Comparison of ENCODE assay signal across 19 cellular contexts in the genomic region with DNA sequence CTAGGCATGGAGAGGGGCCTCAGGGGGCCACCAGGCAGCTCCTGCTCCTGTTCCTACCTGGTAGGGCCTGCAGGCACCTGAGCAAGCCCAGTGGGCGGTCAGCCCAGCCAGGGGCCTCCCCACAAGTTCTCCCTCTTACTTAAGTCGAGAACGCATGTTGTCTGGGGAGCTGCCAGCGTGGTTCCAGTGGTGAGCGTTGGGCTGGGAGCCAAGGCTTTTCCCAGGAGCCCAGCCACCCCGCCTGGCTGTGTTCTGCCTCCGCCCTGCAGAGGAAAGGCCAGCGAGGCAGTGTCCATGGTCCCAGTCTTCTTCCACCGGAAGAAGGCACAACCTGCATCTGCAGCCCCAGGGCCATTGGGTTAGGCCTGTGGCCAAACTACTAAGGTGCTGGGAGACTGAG. TPM values are rescaled to one million over a fixed set of nuclear protein-coding genes. Genes with fewer than 3 reads are reported as not detected.
DNase-seq lines count a peak whose midpoint lies in the region; ATAC-seq, FAIRE-seq and TF ChIP-seq lines count a peak whose summit lies in the region.
"Had no signal": no experiment of that assay in that cellular context is flagged by ENCODE, and none has a peak within 500 bp of the region (broad histone marks: within the 10 kb centered on the region; RNA-seq: fewer than 3 reads in every experiment).

No MANE protein-coding gene starts in this region.

- H3K9me3 Mint-ChIP-seq in astrocyte (ENCODE audit: unreplicated experiment), result no peaks in the 10 kb centered on the region
- H3K9me3 Mint-ChIP-seq in activated T-helper 17 cell treated with anti-CD3 and anti-CD28 coated beads, Interleukin-2, amount 50 U/mL, for 72 hours, result no peaks in the 10 kb centered on the region
- H3K9me3 Mint-ChIP-seq: activated CD4-positive, alpha-beta T cell treated with anti-CD3 and anti-CD28 coated beads, Interleukin-2, amount 10 ng/mL, durations not matched to agents 7 days and 5 days; activated T-helper 1 cell treated with anti-CD3 and anti-CD28 coated beads, Interleukin-12 subunit alpha, Interleukin-12 subunit beta, Interleukin-2, Interleukin-4 antibody, amounts not matched to agents 30 ng/mL and 10 ng/mL and 1 ng/mL, durations not matched to agents 14 hours and 24 hours and 36 hours; endodermal cell; naive thymus-derived CD4-positive, alpha-beta T cell had no signal

- no peak overlapping the region for H3K27ac ChIP-seq in astrocyte (ENCODE audit: low read depth, low read length)
- H3K27ac ChIP-seq in transverse colon, result no peak overlapping the region
- H3K27ac ChIP-seq: 22Rv1, brain microvascular endothelial cell, RWPE1 had no signal

- no peaks in the 10 kb centered on the region for H3K4me1 Mint-ChIP-seq in astrocyte (ENCODE audit: low read depth, unreplicated experiment)
- no peaks in the 10 kb centered on the region for H3K4me1 Mint-ChIP-seq in activated T-helper 17 cell treated with anti-CD3 and anti-CD28 coated beads, Interleukin-2, amount 50 U/mL, for 72 hours
- H3K4me1 Mint-ChIP-seq: activated CD4-positive, alpha-beta T cell treated with anti-CD3 and anti-CD28 coated beads, Interleukin-2, amount 10 ng/mL, durations not matched to agents 7 days and 5 days; endodermal cell; naive thymus-derived CD4-positive, alpha-beta T cell had no signal

- TF ChIP-seq POLR2A in transverse colon (IDR thresholded peaks at IDR 0.05), result no peak

- H3K4me2 ChIP-seq in astrocyte (ENCODE audit: low read length), result no peak overlapping the region

- no peak for TF ChIP-seq EP300 in transverse colon (IDR thresholded peaks at IDR 0.05; ENCODE audit: low read depth)

- H3K4me3 ChIP-seq in astrocyte (ENCODE audit: insufficient read depth, low read depth, low read length), result no peak overlapping the region
- H3K4me3 ChIP-seq in transverse colon, result no peak overlapping the region
- H3K4me3 ChIP-seq: skin epidermis had no signal

- H3K79me2 ChIP-seq in astrocyte (ENCODE audit: insufficient read depth, low read length), result no peaks in the 10 kb centered on the region

- in situ Hi-C loops in transverse colon (cut with MboI; ENCODE audit: low pct_ligation_motif_present in 1 of 4, low pct_unique_long_range_greater_than_20kb in 1 of 4, low sequenced_read_pairs in 3 of 4), result no loop called here

- DNase-seq in DMS 273 (lab: John Stamatoyannopoulos, UW; ENCODE audit: unreplicated experiment) (peak; percentile 52), DMS 273 treated with DMSO at 0.1 percent for 48 hours (lab: John Stamatoyannopoulos, UW) (no peak), astrocyte (ENCODE audit: low read depth) (peak; percentile 6), hepatic stellate cell (ENCODE audit: low spot score) (peak; percentile 50), transverse colon (peak; percentile 56)
- DNase-seq: activated CD4-positive, alpha-beta T cell treated with anti-CD3 and anti-CD28 coated beads, Interleukin-2, amount 10 ng/mL, durations not matched to agents 7 days and 5 days; brain microvascular endothelial cell; endodermal cell; kidney; naive thymus-derived CD4-positive, alpha-beta T cell; NCI-H524 treated with DMSO at 0.1 percent for 48 hours; T-helper 9 cell had no signal

- H3K9me3 ChIP-seq in astrocyte (ENCODE audit: insufficient read depth, low read depth, low read length) (no peaks in the 10 kb centered on the region), transverse colon (no peaks in the 10 kb centered on the region)

- no peaks in the 10 kb centered on the region for H4K20me1 ChIP-seq in astrocyte (ENCODE audit: insufficient read depth, low read length)

- no peak for ATAC-seq in activated T-helper 17 cell treated with anti-CD3 and anti-CD28 coated beads, Interleukin-2, amount 50 U/mL, for 72 hours (replicated peaks)
- ATAC-seq in HG02981 (IDR thresholded peaks at IDR 0.05; ENCODE audit: unreplicated experiment) (no peak), GM19351 (IDR thresholded peaks at IDR 0.05; ENCODE audit: unreplicated experiment) (no peak)
- ATAC-seq: naive thymus-derived CD4-positive, alpha-beta T cell had no signal

- H3K9ac ChIP-seq in astrocyte (ENCODE audit: low read length), result no peak overlapping the region

- no peak overlapping the region for H2AFZ ChIP-seq in astrocyte (ENCODE audit: low read depth, low read length)

- intact Hi-C loops in transverse colon (cut with DNase I; ENCODE audit: low total_unique reads), result no loop called here

- FAIRE-seq in astrocyte (lab: Jason Lieb, UNC), result no peak
- FAIRE-seq: kidney had no signal

- no peaks in the 10 kb centered on the region for H3K4me1 ChIP-seq in astrocyte (ENCODE audit: insufficient read depth, low read length)
- peaks cover 0 to 51% (median 31%) of the 10 kb centered on the region in 4 donors for H3K4me1 ChIP-seq in transverse colon

- no peak overlapping the region for H3K27ac Mint-ChIP-seq in astrocyte (ENCODE audit: unreplicated experiment)
- no peak overlapping the region for H3K27ac Mint-ChIP-seq in activated T-helper 17 cell treated with anti-CD3 and anti-CD28 coated beads, Interleukin-2, amount 50 U/mL, for 72 hours
- H3K27ac Mint-ChIP-seq: activated T-helper 1 cell treated with anti-CD3 and anti-CD28 coated beads, Interleukin-12 subunit alpha, Interleukin-12 subunit beta, Interleukin-2, Interleukin-4 antibody, amounts not matched to agents 30 ng/mL and 10 ng/mL and 1 ng/mL, durations not matched to agents 14 hours and 24 hours and 36 hours; endodermal cell; naive thymus-derived CD4-positive, alpha-beta T cell had no signal

- no peaks in the 10 kb centered on the region for H3K36me3 ChIP-seq in astrocyte (ENCODE audit: insufficient read depth, low read length)
- no peaks in the 10 kb centered on the region for H3K36me3 ChIP-seq in transverse colon
- H3K36me3 ChIP-seq: brain microvascular endothelial cell had no signal

- no peak for TF ChIP-seq CTCF in astrocyte (IDR thresholded peaks at IDR 0.05; ENCODE audit: insufficient read depth, low read depth, low read length)
- TF ChIP-seq CTCF in transverse colon (IDR thresholded peaks at IDR 0.05), result no peak

- H3K27me3 ChIP-seq in astrocyte (ENCODE audit: insufficient read depth, low read length) (no peaks in the 10 kb centered on the region), transverse colon (peaks cover 2% of the 10 kb centered on the region)
- H3K27me3 ChIP-seq: brain microvascular endothelial cell had no signal

- H3K36me3 Mint-ChIP-seq in astrocyte (ENCODE audit: low read depth, unreplicated experiment), result no peaks in the 10 kb centered on the region
- no peaks in the 10 kb centered on the region for H3K36me3 Mint-ChIP-seq in activated T-helper 17 cell treated with anti-CD3 and anti-CD28 coated beads, Interleukin-2, amount 50 U/mL, for 72 hours (ENCODE audit: low read depth)
- H3K36me3 Mint-ChIP-seq: naive thymus-derived CD4-positive, alpha-beta T cell had no signal

- H3K27me3 Mint-ChIP-seq in astrocyte (ENCODE audit: low read depth, unreplicated experiment), result peaks cover 31% of the 10 kb centered on the region
- H3K27me3 Mint-ChIP-seq in activated T-helper 17 cell treated with anti-CD3 and anti-CD28 coated beads, Interleukin-2, amount 50 U/mL, for 72 hours, result peaks cover 10% of the 10 kb centered on the region
- H3K27me3 Mint-ChIP-seq: activated CD4-positive, alpha-beta T cell treated with anti-CD3 and anti-CD28 coated beads, Interleukin-2, amount 10 ng/mL, durations not matched to agents 7 days and 5 days had no signal

- 37% methylated on average over 7 of the region's 9 CpGs; no CpG with 5 or more reads in 1 of the 2 donors for WGBS in transverse colon (ENCODE audit: low coverage in 1 of 2), 2 donors

- no peak overlapping the region for H3K4me3 Mint-ChIP-seq in astrocyte (ENCODE audit: unreplicated experiment)
- H3K4me3 Mint-ChIP-seq in activated T-helper 17 cell treated with anti-CD3 and anti-CD28 coated beads, Interleukin-2, amount 50 U/mL, for 72 hours, result no peak overlapping the region
- H3K4me3 Mint-ChIP-seq: activated CD4-positive, alpha-beta T cell treated with anti-CD3 and anti-CD28 coated beads, Interleukin-2, amount 10 ng/mL, durations not matched to agents 7 days and 5 days; activated T-helper 1 cell treated with anti-CD3 and anti-CD28 coated beads, Interleukin-12 subunit alpha, Interleukin-12 subunit beta, Interleukin-2, Interleukin-4 antibody, amounts not matched to agents 30 ng/mL and 10 ng/mL and 1 ng/mL, durations not matched to agents 14 hours and 24 hours and 36 hours; endodermal cell; naive thymus-derived CD4-positive, alpha-beta T cell had no signal

RNA-seq across cellular contexts. Expression of a gene that starts 1.4 kb away (rescaled TPM):
- not detected in 2 replicates for total RNA-seq in astrocyte
- 1 to 10 TPM in 2 of 4 donors, under 1 TPM in 1, not detected in 1; 0.32 to 2.3 (median 1.1) TPM for total RNA-seq in transverse colon
- total RNA-seq in activated T-helper 17 cell treated with anti-CD3 and anti-CD28 coated beads, Interleukin-2, amount 50 U/mL, for 72 hours, result not detected
- total RNA-seq: activated CD4-positive, alpha-beta T cell treated with anti-CD3 and anti-CD28 coated beads, Interleukin-2, amount 10 ng/mL, durations not matched to agents 7 days and 5 days; activated T-helper 1 cell treated with anti-CD3 and anti-CD28 coated beads, Interleukin-12 subunit alpha, Interleukin-12 subunit beta, Interleukin-2, Interleukin-4 antibody, amounts not matched to agents 30 ng/mL and 10 ng/mL and 1 ng/mL, durations not matched to agents 14 hours and 24 hours and 36 hours; endodermal cell; naive thymus-derived CD4-positive, alpha-beta T cell had no signal

RNA-seq across cellular contexts. Expression of a gene that starts 23.6 kb away (rescaled TPM):
- total RNA-seq in astrocyte (0.75 and 0.82 TPM in 2 replicates), transverse colon (10 to 100 TPM in 1 of 4 donors, 1 to 10 TPM in 2, not detected in 1; 1.1 to 10.5 (median 1.4) TPM)
- under 1 TPM in 1 of 2 donors, not detected in 1; 0.26 TPM for total RNA-seq in activated T-helper 17 cell treated with anti-CD3 and anti-CD28 coated beads, Interleukin-2, amount 50 U/mL, for 72 hours
- total RNA-seq: activated CD4-positive, alpha-beta T cell treated with anti-CD3 and anti-CD28 coated beads, Interleukin-2, amount 10 ng/mL, durations not matched to agents 7 days and 5 days had no signal
